Comparison of ENCODE assay signal across 27 cellular contexts in the genomic region with DNA sequence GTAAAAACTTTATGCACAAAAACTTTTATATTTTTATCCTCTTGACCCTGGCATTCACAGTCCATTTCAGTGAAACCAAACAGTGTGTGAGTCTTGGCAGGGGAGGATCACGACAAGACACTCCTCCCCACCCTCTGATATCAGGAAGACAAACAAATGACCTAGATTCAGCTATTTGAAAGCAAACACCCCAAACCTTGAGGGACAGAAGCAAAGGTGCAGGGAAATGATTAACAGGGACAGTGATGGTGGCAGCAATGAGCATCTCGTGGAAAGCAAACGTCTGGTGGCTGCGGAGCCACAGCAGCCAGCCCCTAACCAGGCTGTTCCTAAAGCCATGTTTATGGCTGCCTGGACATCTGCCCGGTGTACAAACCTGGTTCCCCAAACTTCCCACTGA.
"Had no signal": no experiment of that assay in that cellular context is flagged by ENCODE, and none has a peak within 500 bp of the region (broad histone marks: within the 10 kb centered on the region; RNA-seq: fewer than 3 reads in every experiment).

No MANE protein-coding gene starts in this region.

- H3K4me3 Mint-ChIP-seq: activated CD4-positive, alpha-beta memory T cell treated with anti-CD3 and anti-CD28 coated beads for 36 hours; activated CD4-positive, alpha-beta T cell treated with anti-CD3 and anti-CD28 coated beads, Interleukin-2, amount 10 ng/mL, durations not matched to agents 7 days and 5 days; activated naive CD4-positive, alpha-beta T cell treated with anti-CD3 and anti-CD28 coated beads for 36 hours; activated naive CD8-positive, alpha-beta T cell; activated T-cell treated with anti-CD3 and anti-CD28 coated beads, Interleukin-2, amount 50 U/mL, for 4 hours; T-cell had no signal

- H3K36me3 Mint-ChIP-seq: activated CD4-positive, alpha-beta memory T cell treated with anti-CD3 and anti-CD28 coated beads for 36 hours; activated naive CD8-positive, alpha-beta T cell; T-cell had no signal

- H3K27me3 ChIP-seq: brain microvascular endothelial cell, cardiac muscle cell had no signal

- H3K36me3 ChIP-seq: brain microvascular endothelial cell, cardiac muscle cell had no signal

- H3K4me1 Mint-ChIP-seq: activated CD4-positive, alpha-beta T cell treated with anti-CD3 and anti-CD28 coated beads, Interleukin-2, amount 10 ng/mL, durations not matched to agents 7 days and 5 days; T-cell had no signal

- DNase-seq: activated CD4-positive, alpha-beta memory T cell treated with anti-CD3 and anti-CD28 coated beads for 36 hours; activated CD4-positive, alpha-beta T cell treated with anti-CD3 and anti-CD28 coated beads, Interleukin-2, amount 10 ng/mL, durations not matched to agents 7 days and 5 days; activated CD4-positive, CD25-positive, alpha-beta regulatory T cell; activated CD8-positive, alpha-beta memory T cell treated with anti-CD3 and anti-CD28 coated beads for 24 hours; activated gamma-delta T cell; activated naive CD4-positive, alpha-beta T cell treated with anti-CD3 and anti-CD28 coated beads for 36 hours; activated T-cell treated with anti-CD3 and anti-CD28 coated beads, Interleukin-2, amount 50 U/mL, for 4 hours; amygdala; brain microvascular endothelial cell; NCI-H1092; NCI-H1417; NCI-H1930; NCI-H2171 treated with DMSO at 0.1 percent for 48 hours; NCI-H226; NCI-H510A; NCI-H69; NK-92 treated with Interleukin-12 subunit alpha and Interleukin-12 subunit beta, amount 100 ng/mL, for 24 hours; OCI-M1; RPMI8226; T-cell; T-helper 2 cell; T1000 had no signal

- H3K4me3 ChIP-seq: cardiac muscle cell, SK-N-MC had no signal

- ATAC-seq: activated T-cell treated with anti-CD3 and anti-CD28 coated beads, Interleukin-2, amount 50 U/mL, for 4 hours; Panc1; Right ventricle myocardium inferior; T-cell had no signal

- H3K9me3 Mint-ChIP-seq: activated CD4-positive, alpha-beta memory T cell treated with anti-CD3 and anti-CD28 coated beads for 36 hours; activated CD4-positive, alpha-beta T cell treated with anti-CD3 and anti-CD28 coated beads, Interleukin-2, amount 10 ng/mL, durations not matched to agents 7 days and 5 days; activated naive CD4-positive, alpha-beta T cell treated with anti-CD3 and anti-CD28 coated beads for 36 hours; activated T-cell treated with anti-CD3 and anti-CD28 coated beads, Interleukin-2, amount 50 U/mL, for 4 hours; T-cell had no signal

- H3K27ac Mint-ChIP-seq: activated CD4-positive, alpha-beta memory T cell treated with anti-CD3 and anti-CD28 coated beads for 36 hours; activated CD4-positive, alpha-beta T cell treated with anti-CD3 and anti-CD28 coated beads, Interleukin-2, amount 10 ng/mL, durations not matched to agents 7 days and 5 days; activated naive CD4-positive, alpha-beta T cell treated with anti-CD3 and anti-CD28 coated beads for 36 hours; activated naive CD8-positive, alpha-beta T cell; T-cell had no signal

- H3K27ac ChIP-seq: brain microvascular endothelial cell, cardiac muscle cell, SK-N-MC had no signal
